1 cellular context compared by ENCODE assay signal in genomic region chr17:8420041-8420934, GRCh38.
TF ChIP-seq lines count a peak whose summit lies in the region.

No MANE protein-coding gene starts in this region.

TF ChIP-seq in HepG2, 621 proteins besides CTCF, POLR2A, EP300 and RAD21 (continued from another document and continues in another):
- TF ChIP-seq ELF1 (CRISPR knock-in tag; IDR thresholded peaks at IDR 0.05) (peak; percentile 56; the same call in 1 of the 2 replicates), ZNF414 (CRISPR knock-in tag; IDR thresholded peaks at IDR 0.05) (peak; percentile 79; the same call in 1 of the 2 replicates), SMAD3 (CRISPR knock-in tag; IDR thresholded peaks at IDR 0.05) (peak; percentile 94), CENPX (CRISPR knock-in tag; IDR thresholded peaks at IDR 0.05) (no peak), GATA4 (IDR thresholded peaks at IDR 0.05; ENCODE audit: borderline replicate concordance, low read depth) (peak; percentile 62; the same call in 1 of the 2 replicates), ZFP1 (CRISPR knock-in tag; IDR thresholded peaks at IDR 0.05) (peak; percentile 91), ZKSCAN8 (CRISPR knock-in tag; IDR thresholded peaks at IDR 0.05; ENCODE audit: borderline replicate concordance) (0 out of 2 replicates have a peak, but pooled peaks have one; percentile 90), WIZ (CRISPR knock-in tag; IDR thresholded peaks at IDR 0.05) (no peak), ZNF879 (CRISPR knock-in tag; IDR thresholded peaks at IDR 0.05) (no peak), ZNF503 (CRISPR knock-in tag; IDR thresholded peaks at IDR 0.05) (peak; percentile 94), EHMT2 (IDR thresholded peaks at IDR 0.05; ENCODE audit: borderline replicate concordance, low read depth, low read length) (no peak; the same call in 1 of the 2 replicates), ZNF354B (CRISPR knock-in tag; IDR thresholded peaks at IDR 0.05) (no peak), MAFK (conservative IDR thresholded peaks at IDR 0.05 in 1 of 2, IDR thresholded peaks at IDR 0.05 in 1 of 2; ENCODE audit: low read length in 2 of 2) (0 out of 4 replicates have a peak, but pooled peaks of 1 of the 2 experiments have one; percentile 4), NCOA5 (CRISPR knock-in tag; IDR thresholded peaks at IDR 0.05) (0 out of 2 replicates have a peak, but pooled peaks have one; percentile 28), NFE2L2 (IDR thresholded peaks at IDR 0.05; ENCODE audit: low read length) (no peak), ERF (CRISPR knock-in tag; IDR thresholded peaks at IDR 0.05) (peak; percentile 82), ZNF275 (CRISPR knock-in tag; IDR thresholded peaks at IDR 0.05; ENCODE audit: borderline replicate concordance) (peak; percentile 63; the same call in 1 of the 2 replicates), BCL6 (CRISPR knock-in tag; IDR thresholded peaks at IDR 0.05) (peak; percentile 95), HOXD1 (CRISPR knock-in tag; IDR thresholded peaks at IDR 0.05) (peak; percentile 69; the same call in 1 of the 2 replicates), HHEX (CRISPR knock-in tag; IDR thresholded peaks at IDR 0.05) (peak; percentile 71; the same call in 1 of the 2 replicates), MTA3 (CRISPR knock-in tag; IDR thresholded peaks at IDR 0.05) (no peak), ZNF160 (CRISPR knock-in tag; IDR thresholded peaks at IDR 0.05) (peak; percentile 60; the same call in 1 of the 2 replicates), ZUFSP (CRISPR knock-in tag; IDR thresholded peaks at IDR 0.05; ENCODE audit: borderline replicate concordance) (no peak), KDM5B (CRISPR knock-in tag; IDR thresholded peaks at IDR 0.05; ENCODE audit: borderline replicate concordance) (no peak), ARID3A (IDR thresholded peaks at IDR 0.05; ENCODE audit: low read depth, low read length) (peak; percentile 82), ZSCAN9 (CRISPR knock-in tag; IDR thresholded peaks at IDR 0.05; ENCODE audit: borderline replicate concordance) (peak; percentile 90), ZNF761 (CRISPR knock-in tag; conservative IDR thresholded peaks at IDR 0.05) (no peak), ZMAT5 (CRISPR knock-in tag; IDR thresholded peaks at IDR 0.05; ENCODE audit: borderline replicate concordance, low read depth) (no peak), RXRB (CRISPR knock-in tag; IDR thresholded peaks at IDR 0.05; ENCODE audit: borderline replicate concordance) (peak; percentile 99), DNMT1 (CRISPR knock-in tag; IDR thresholded peaks at IDR 0.05) (no peak), FOXM1 (CRISPR knock-in tag; IDR thresholded peaks at IDR 0.05) (no peak), ZBTB26 (CRISPR knock-in tag; IDR thresholded peaks at IDR 0.05; ENCODE audit: borderline replicate concordance) (peak; percentile 64; the same call in 1 of the 2 replicates), ZNF644 (CRISPR knock-in tag; IDR thresholded peaks at IDR 0.05; ENCODE audit: low read depth) (peak; percentile 71), REST (IDR thresholded peaks at IDR 0.05; ENCODE audit: borderline replicate concordance in 1 of 2, low read depth in 1 of 2, low read length in 2 of 2) (peak in 1 of 2 experiments; percentile 74; a peak in 2 of 4 replicates), ZNF609 (CRISPR knock-in tag; IDR thresholded peaks at IDR 0.05; ENCODE audit: borderline replicate concordance) (peak; percentile 91), MAFF (IDR thresholded peaks at IDR 0.05; ENCODE audit: low read depth, low read length) (no peak), DDIT3 (CRISPR knock-in tag; IDR thresholded peaks at IDR 0.05) (0 out of 2 replicates have a peak, but pooled peaks have one; percentile 34), PRPF4 (IDR thresholded peaks at IDR 0.05; ENCODE audit: low read depth, low read length, poor library complexity, severe bottlenecking) (no peak), RELA (CRISPR knock-in tag; IDR thresholded peaks at IDR 0.05) (no peak), U2AF2 (IDR thresholded peaks at IDR 0.05; ENCODE audit: low read depth, low read length) (no peak), SOX5 (CRISPR knock-in tag; IDR thresholded peaks at IDR 0.05; ENCODE audit: borderline replicate concordance) (peak; percentile 96), CREBL2 (CRISPR knock-in tag; IDR thresholded peaks at IDR 0.05; ENCODE audit: borderline replicate concordance) (no peak), JUN (CRISPR knock-in tag; IDR thresholded peaks at IDR 0.05) (peak; percentile 96), CHD4 (IDR thresholded peaks at IDR 0.05; ENCODE audit: borderline replicate concordance, low read length) (peak; percentile 75; the same call in 1 of the 2 replicates), KMT2A (CRISPR knock-in tag; IDR thresholded peaks at IDR 0.05) (peak; percentile 60; the same call in 1 of the 2 replicates), ZNF713 (CRISPR knock-in tag; IDR thresholded peaks at IDR 0.05) (no peak), ZNF839 (CRISPR knock-in tag; IDR thresholded peaks at IDR 0.05; ENCODE audit: borderline replicate concordance) (no peak), ZNF570 (CRISPR knock-in tag; IDR thresholded peaks at IDR 0.05; ENCODE audit: borderline replicate concordance) (no peak)
